Comparison of ENCODE assay signal across 8 cellular contexts in genomic region chr2:55617160-55618024, GRCh38. TPM values are rescaled to one million over a fixed set of nuclear protein-coding genes. Genes with fewer than 3 reads are reported as not detected.
A peak's percentile ranks its signal among the peaks of the same experiment; 100 is the strongest.
DNase-seq lines count a peak whose midpoint lies in the region; ATAC-seq and TF ChIP-seq lines count a peak whose summit lies in the region.

Gene PPP4R3B, minus strand, starts transcription at chr2:55617622. Its CDS starts 337 bp downstream, at chr2:55617285.

- H3K27me3 Mint-ChIP-seq in IgD-negative memory B cell, result no peaks in the 10 kb centered on the region

- DNase-seq in DMS153 treated with DMSO at 0.1 percent for 48 hours (lab: John Stamatoyannopoulos, UW; ENCODE audit: unreplicated experiment) (peak; percentile 94), OCI-M1 (lab: John Stamatoyannopoulos, UW) (peak; percentile 99), activated T-cell treated with anti-CD3 and anti-CD28 coated beads for 4 hours (peak; percentile 95), erythroblast (lab: John Stamatoyannopoulos, UW) (peak; percentile 99 to 100)
- peak; percentile 97 for DNase-seq in stimulated activated CD8-positive, alpha-beta memory T cell treated with anti-CD3 and anti-CD28 coated beads, Interleukin-4, amount 100 ng/mL, for 48 hours

- no peak within 1 kb of the TSS for H3K27ac Mint-ChIP-seq in IgD-negative memory B cell

- peaks cover 12 to 22% of the 10 kb centered on the region in 2 donors for H3K4me1 ChIP-seq in mucosa of rectum (ENCODE audit: control insufficient read depth in 2 of 2, insufficient read depth in 2 of 2, low read length in 2 of 2)

- peaks cover 10 to 44% (median 36%) of the 10 kb centered on the region in 3 donors for H3K4me1 Mint-ChIP-seq in IgD-negative memory B cell

- ATAC-seq in GM21529 (IDR thresholded peaks at IDR 0.05; ENCODE audit: unreplicated experiment), result peak; percentile 85

- H3K9ac ChIP-seq in mucosa of rectum (ENCODE audit: low read depth in 1 of 2, low read length in 2 of 2), result peak within 1 kb of the TSS; percentile 95

- H3K4me3 Mint-ChIP-seq in IgD-negative memory B cell, result no peak within 1 kb of the TSS

- H3K27me3 ChIP-seq in mucosa of rectum (ENCODE audit: control insufficient read depth in 2 of 2, insufficient read depth in 2 of 2, low read length in 2 of 2), result no peaks in the 10 kb centered on the region

- peak within 1 kb of the TSS; percentile 99 to 100 for H3K4me3 ChIP-seq in mucosa of rectum (ENCODE audit: low read length in 2 of 2)

- peak; percentile 97 for TF ChIP-seq POLR2A in erythroblast (IDR thresholded peaks at IDR 0.05; ENCODE audit: low read length)

- peaks cover 17 to 23% of the 10 kb centered on the region in 2 donors for H3K36me3 ChIP-seq in mucosa of rectum (ENCODE audit: control insufficient read depth in 2 of 2, insufficient read depth in 2 of 2, low read length in 2 of 2)

- H3K9me3 ChIP-seq in mucosa of rectum (ENCODE audit: control insufficient read depth in 2 of 2, low read length in 2 of 2), result no peaks in the 10 kb centered on the region

- no peaks in the 10 kb centered on the region for H3K9me3 Mint-ChIP-seq in IgD-negative memory B cell

- H3K36me3 Mint-ChIP-seq in IgD-negative memory B cell, result peaks cover 6% of the 10 kb centered on the region

- H3K27ac ChIP-seq in mucosa of rectum (ENCODE audit: low read depth in 2 of 2, low read length in 2 of 2), result peak within 1 kb of the TSS; percentile 92 to 97

RNA-seq across cellular contexts. Expression of gene PPP4R3B, which starts in this region (rescaled TPM):
- 59.4 TPM for polyA plus RNA-seq in IgD-negative memory B cell

Comparison
In these comparisons a context has a peak if more than half of its experiments do, and no peak if none do; other contexts are left out.
1. Peak in every context shown above with its lines: DNase-seq, ATAC-seq, H3K4me3 ChIP-seq and H3K27ac ChIP-seq.